1 cellular context compared by ENCODE assay signal in the genomic region with DNA sequence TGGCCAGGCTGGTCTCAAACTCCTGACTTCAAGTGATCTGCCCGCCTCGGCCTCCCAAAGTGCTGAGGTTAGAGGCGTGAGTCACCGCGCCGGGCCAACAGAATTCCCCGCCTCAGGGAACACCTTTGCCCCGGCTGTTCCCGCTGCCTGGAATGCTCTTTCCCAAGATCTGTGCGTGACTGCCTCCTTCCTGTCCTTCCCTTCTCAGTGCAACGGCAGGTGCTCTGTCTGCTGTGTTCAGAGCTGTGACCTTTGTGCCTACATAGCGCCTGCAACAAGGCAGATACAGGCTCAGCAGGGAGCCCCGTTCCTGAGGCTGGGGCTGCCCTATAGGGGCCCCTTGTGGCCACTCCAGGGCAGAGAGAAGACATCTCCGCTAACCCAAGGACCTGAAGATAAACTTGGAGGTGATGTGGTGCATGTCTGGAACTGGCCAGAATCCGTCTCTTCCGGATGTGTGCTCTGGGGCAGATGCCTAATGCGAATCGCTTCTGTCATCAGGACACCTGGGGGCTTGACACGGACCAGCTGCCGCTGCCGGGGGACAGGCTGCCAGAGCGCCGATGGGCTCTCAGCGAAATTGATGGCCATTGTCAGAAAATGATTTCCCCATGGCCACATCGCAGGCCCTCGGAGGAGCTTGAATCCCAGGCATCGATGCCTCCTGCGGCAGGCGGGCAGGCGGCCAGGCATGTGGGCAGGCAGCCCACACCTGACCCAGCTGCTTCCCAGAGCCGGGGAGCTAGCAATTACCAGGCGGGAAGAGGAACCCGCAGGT.
TF ChIP-seq lines count a peak whose summit lies in the region.

No MANE protein-coding gene starts in this region.

TF ChIP-seq in HepG2, 621 proteins besides CTCF, POLR2A, EP300 and RAD21 (continued from another document and continues in another):
- TF ChIP-seq, protein P1, sequence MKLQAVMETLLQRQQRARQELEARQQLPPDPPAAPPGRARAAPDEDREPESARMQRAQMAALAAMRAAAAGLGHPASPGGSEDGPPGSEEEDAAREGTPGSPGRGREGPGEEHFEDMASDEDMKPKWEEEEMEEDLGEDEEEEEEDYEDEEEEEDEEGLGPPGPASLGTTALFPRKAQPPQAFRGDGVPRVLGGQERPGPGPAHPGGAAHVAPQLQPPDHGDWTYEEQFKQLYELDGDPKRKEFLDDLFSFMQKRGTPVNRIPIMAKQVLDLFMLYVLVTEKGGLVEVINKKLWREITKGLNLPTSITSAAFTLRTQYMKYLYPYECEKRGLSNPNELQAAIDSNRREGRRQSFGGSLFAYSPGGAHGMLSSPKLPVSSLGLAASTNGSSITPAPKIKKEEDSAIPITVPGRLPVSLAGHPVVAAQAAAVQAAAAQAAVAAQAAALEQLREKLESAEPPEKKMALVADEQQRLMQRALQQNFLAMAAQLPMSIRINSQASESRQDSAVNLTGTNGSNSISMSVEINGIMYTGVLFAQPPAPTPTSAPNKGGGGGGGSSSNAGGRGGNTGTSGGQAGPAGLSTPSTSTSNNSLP (IDR thresholded peaks at IDR 0.05; ENCODE audit: low read depth, low read length), result no peak
- TF ChIP-seq ZSCAN30 (CRISPR knock-in tag; IDR thresholded peaks at IDR 0.05), result no peak
- TF ChIP-seq FOXO1 (CRISPR knock-in tag; IDR thresholded peaks at IDR 0.05), result peak; percentile 83
- peak; percentile 85 for TF ChIP-seq MED1 (CRISPR knock-in tag; IDR thresholded peaks at IDR 0.05)
- TF ChIP-seq, protein P2, sequence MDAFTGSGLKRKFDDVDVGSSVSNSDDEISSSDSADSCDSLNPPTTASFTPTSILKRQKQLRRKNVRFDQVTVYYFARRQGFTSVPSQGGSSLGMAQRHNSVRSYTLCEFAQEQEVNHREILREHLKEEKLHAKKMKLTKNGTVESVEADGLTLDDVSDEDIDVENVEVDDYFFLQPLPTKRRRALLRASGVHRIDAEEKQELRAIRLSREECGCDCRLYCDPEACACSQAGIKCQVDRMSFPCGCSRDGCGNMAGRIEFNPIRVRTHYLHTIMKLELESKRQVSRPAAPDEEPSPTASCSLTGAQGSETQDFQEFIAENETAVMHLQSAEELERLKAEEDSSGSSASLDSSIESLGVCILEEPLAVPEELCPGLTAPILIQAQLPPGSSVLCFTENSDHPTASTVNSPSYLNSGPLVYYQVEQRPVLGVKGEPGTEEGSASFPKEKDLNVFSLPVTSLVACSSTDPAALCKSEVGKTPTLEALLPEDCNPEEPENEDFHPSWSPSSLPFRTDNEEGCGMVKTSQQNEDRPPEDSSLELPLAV (CRISPR knock-in tag; conservative IDR thresholded peaks at IDR 0.05; ENCODE audit: low read depth), result no peak
- TF ChIP-seq, protein P3, sequence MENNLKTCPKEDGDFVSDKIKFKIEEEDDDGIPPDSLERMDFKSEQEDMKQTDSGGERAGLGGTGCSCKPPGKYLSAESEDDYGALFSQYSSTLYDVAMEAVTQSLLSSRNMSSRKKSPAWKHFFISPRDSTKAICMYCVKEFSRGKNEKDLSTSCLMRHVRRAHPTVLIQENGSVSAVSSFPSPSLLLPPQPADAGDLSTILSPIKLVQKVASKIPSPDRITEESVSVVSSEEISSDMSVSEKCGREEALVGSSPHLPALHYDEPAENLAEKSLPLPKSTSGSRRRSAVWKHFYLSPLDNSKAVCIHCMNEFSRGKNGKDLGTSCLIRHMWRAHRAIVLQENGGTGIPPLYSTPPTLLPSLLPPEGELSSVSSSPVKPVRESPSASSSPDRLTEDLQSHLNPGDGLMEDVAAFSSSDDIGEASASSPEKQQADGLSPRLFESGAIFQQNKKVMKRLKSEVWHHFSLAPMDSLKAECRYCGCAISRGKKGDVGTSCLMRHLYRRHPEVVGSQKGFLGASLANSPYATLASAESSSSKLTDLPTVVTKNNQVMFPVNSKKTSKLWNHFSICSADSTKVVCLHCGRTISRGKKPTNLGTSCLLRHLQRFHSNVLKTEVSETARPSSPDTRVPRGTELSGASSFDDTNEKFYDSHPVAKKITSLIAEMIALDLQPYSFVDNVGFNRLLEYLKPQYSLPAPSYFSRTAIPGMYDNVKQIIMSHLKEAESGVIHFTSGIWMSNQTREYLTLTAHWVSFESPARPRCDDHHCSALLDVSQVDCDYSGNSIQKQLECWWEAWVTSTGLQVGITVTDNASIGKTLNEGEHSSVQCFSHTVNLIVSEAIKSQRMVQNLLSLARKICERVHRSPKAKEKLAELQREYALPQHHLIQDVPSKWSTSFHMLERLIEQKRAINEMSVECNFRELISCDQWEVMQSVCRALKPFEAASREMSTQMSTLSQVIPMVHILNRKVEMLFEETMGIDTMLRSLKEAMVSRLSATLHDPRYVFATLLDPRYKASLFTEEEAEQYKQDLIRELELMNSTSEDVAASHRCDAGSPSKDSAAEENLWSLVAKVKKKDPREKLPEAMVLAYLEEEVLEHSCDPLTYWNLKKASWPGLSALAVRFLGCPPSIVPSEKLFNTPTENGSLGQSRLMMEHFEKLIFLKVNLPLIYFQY (CRISPR knock-in tag; IDR thresholded peaks at IDR 0.05; ENCODE audit: borderline replicate concordance), result 0 out of 2 replicates have a peak, but pooled peaks have one; percentile 44
- peak; percentile 64; the same call in 1 of the 2 replicates for TF ChIP-seq ZNF124 (CRISPR knock-in tag; IDR thresholded peaks at IDR 0.05)
- TF ChIP-seq ZNF430 (CRISPR knock-in tag; IDR thresholded peaks at IDR 0.05), result peak; percentile 50; the same call in 1 of the 2 replicates
- TF ChIP-seq ZNF746 (CRISPR knock-in tag; IDR thresholded peaks at IDR 0.05), result peak; percentile 65; the same call in 1 of the 2 replicates
- peak; percentile 86 for TF ChIP-seq ATF7-NPFF (CRISPR knock-in tag; IDR thresholded peaks at IDR 0.05; ENCODE audit: low read depth)
- TF ChIP-seq ZNF256 (CRISPR knock-in tag; conservative IDR thresholded peaks at IDR 0.05), result no peak
- TF ChIP-seq, protein P4, sequence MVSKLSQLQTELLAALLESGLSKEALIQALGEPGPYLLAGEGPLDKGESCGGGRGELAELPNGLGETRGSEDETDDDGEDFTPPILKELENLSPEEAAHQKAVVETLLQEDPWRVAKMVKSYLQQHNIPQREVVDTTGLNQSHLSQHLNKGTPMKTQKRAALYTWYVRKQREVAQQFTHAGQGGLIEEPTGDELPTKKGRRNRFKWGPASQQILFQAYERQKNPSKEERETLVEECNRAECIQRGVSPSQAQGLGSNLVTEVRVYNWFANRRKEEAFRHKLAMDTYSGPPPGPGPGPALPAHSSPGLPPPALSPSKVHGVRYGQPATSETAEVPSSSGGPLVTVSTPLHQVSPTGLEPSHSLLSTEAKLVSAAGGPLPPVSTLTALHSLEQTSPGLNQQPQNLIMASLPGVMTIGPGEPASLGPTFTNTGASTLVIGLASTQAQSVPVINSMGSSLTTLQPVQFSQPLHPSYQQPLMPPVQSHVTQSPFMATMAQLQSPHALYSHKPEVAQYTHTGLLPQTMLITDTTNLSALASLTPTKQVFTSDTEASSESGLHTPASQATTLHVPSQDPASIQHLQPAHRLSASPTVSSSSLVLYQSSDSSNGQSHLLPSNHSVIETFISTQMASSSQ (IDR thresholded peaks at IDR 0.05; ENCODE audit: low read depth), result no peak
- TF ChIP-seq, protein P4 (CRISPR knock-in tag; IDR thresholded peaks at IDR 0.05; ENCODE audit: borderline replicate concordance), result 0 out of 2 replicates have a peak, but pooled peaks have one; percentile 54
- TF ChIP-seq, protein P5, sequence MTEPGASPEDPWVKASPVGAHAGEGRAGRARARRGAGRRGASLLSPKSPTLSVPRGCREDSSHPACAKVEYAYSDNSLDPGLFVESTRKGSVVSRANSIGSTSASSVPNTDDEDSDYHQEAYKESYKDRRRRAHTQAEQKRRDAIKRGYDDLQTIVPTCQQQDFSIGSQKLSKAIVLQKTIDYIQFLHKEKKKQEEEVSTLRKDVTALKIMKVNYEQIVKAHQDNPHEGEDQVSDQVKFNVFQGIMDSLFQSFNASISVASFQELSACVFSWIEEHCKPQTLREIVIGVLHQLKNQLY (CRISPR knock-in tag; IDR thresholded peaks at IDR 0.05), result peak; percentile 86
- TF ChIP-seq, protein P6, sequence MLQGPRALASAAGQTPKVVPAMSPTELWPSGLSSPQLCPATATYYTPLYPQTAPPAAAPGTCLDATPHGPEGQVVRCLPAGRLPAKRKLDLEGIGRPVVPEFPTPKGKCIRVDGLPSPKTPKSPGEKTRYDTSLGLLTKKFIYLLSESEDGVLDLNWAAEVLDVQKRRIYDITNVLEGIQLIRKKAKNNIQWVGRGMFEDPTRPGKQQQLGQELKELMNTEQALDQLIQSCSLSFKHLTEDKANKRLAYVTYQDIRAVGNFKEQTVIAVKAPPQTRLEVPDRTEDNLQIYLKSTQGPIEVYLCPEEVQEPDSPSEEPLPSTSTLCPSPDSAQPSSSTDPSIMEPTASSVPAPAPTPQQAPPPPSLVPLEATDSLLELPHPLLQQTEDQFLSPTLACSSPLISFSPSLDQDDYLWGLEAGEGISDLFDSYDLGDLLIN (CRISPR knock-in tag; IDR thresholded peaks at IDR 0.05; ENCODE audit: borderline replicate concordance), result peak; percentile 58; the same call in 1 of the 2 replicates
- peak; percentile 66 for TF ChIP-seq RBM39 (IDR thresholded peaks at IDR 0.05; ENCODE audit: low read depth, low read length, poor library complexity, severe bottlenecking)
- TF ChIP-seq ZNF660 (CRISPR knock-in tag; IDR thresholded peaks at IDR 0.05; ENCODE audit: borderline replicate concordance, low read depth), result no peak
- TF ChIP-seq, protein P7, sequence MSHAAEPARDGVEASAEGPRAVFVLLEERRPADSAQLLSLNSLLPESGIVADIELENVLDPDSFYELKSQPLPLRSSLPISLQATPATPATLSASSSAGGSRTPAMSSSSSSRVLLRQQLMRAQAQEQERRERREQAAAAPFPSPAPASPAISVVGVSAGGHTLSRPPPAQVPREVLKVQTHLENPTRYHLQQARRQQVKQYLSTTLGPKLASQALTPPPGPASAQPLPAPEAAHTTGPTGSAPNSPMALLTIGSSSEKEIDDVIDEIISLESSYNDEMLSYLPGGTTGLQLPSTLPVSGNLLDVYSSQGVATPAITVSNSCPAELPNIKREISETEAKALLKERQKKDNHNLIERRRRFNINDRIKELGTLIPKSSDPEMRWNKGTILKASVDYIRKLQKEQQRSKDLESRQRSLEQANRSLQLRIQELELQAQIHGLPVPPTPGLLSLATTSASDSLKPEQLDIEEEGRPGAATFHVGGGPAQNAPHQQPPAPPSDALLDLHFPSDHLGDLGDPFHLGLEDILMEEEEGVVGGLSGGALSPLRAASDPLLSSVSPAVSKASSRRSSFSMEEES (CRISPR knock-in tag; IDR thresholded peaks at IDR 0.05), result peak; percentile 87
- peak; percentile 92 for TF ChIP-seq ZNF792 (CRISPR knock-in tag; IDR thresholded peaks at IDR 0.05)
- peak; percentile 77; the same call in 1 of the 2 replicates for TF ChIP-seq ZNF724P (CRISPR knock-in tag; IDR thresholded peaks at IDR 0.05; ENCODE audit: borderline replicate concordance)
- no peak for TF ChIP-seq CENPX (CRISPR knock-in tag; IDR thresholded peaks at IDR 0.05)
- no peak for TF ChIP-seq MZF1 (CRISPR knock-in tag; IDR thresholded peaks at IDR 0.05; ENCODE audit: borderline replicate concordance)
- TF ChIP-seq ZNF468 (CRISPR knock-in tag; IDR thresholded peaks at IDR 0.05), result no peak
- TF ChIP-seq, protein P8, sequence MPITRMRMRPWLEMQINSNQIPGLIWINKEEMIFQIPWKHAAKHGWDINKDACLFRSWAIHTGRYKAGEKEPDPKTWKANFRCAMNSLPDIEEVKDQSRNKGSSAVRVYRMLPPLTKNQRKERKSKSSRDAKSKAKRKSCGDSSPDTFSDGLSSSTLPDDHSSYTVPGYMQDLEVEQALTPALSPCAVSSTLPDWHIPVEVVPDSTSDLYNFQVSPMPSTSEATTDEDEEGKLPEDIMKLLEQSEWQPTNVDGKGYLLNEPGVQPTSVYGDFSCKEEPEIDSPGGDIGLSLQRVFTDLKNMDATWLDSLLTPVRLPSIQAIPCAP (CRISPR knock-in tag; IDR thresholded peaks at IDR 0.05; ENCODE audit: low read depth), result no peak
- TF ChIP-seq, protein P9, sequence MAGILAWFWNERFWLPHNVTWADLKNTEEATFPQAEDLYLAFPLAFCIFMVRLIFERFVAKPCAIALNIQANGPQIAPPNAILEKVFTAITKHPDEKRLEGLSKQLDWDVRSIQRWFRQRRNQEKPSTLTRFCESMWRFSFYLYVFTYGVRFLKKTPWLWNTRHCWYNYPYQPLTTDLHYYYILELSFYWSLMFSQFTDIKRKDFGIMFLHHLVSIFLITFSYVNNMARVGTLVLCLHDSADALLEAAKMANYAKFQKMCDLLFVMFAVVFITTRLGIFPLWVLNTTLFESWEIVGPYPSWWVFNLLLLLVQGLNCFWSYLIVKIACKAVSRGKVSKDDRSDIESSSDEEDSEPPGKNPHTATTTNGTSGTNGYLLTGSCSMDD (CRISPR knock-in tag; IDR thresholded peaks at IDR 0.05), result no peak
- TF ChIP-seq, protein P10, sequence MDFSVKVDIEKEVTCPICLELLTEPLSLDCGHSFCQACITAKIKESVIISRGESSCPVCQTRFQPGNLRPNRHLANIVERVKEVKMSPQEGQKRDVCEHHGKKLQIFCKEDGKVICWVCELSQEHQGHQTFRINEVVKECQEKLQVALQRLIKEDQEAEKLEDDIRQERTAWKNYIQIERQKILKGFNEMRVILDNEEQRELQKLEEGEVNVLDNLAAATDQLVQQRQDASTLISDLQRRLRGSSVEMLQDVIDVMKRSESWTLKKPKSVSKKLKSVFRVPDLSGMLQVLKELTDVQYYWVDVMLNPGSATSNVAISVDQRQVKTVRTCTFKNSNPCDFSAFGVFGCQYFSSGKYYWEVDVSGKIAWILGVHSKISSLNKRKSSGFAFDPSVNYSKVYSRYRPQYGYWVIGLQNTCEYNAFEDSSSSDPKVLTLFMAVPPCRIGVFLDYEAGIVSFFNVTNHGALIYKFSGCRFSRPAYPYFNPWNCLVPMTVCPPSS (IDR thresholded peaks at IDR 0.05), result no peak
- peak; percentile 93 for TF ChIP-seq SKI (IDR thresholded peaks at IDR 0.05; ENCODE audit: partially characterized antibody)
- TF ChIP-seq, protein P11, sequence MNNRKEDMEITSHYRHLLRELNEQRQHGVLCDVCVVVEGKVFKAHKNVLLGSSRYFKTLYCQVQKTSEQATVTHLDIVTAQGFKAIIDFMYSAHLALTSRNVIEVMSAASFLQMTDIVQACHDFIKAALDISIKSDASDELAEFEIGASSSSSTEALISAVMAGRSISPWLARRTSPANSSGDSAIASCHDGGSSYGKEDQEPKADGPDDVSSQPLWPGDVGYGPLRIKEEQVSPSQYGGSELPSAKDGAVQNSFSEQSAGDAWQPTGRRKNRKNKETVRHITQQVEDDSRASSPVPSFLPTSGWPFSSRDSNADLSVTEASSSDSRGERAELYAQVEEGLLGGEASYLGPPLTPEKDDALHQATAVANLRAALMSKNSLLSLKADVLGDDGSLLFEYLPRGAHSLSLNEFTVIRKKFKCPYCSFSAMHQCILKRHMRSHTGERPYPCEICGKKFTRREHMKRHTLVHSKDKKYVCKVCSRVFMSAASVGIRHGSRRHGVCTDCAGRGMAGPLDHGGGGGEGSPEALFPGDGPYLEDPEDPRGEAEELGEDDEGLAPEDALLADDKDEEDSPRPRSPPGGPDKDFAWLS (CRISPR knock-in tag; IDR thresholded peaks at IDR 0.05; ENCODE audit: borderline replicate concordance), result no peak
- peak; percentile 90 for TF ChIP-seq JUN (CRISPR knock-in tag; IDR thresholded peaks at IDR 0.05)
- no peak for TF ChIP-seq ZNF709 (CRISPR knock-in tag; IDR thresholded peaks at IDR 0.05)
- peak; percentile 59; the same call in 1 of the 2 replicates for TF ChIP-seq THYN1 (CRISPR knock-in tag; IDR thresholded peaks at IDR 0.05; ENCODE audit: borderline replicate concordance, low read depth)
